1 cellular context compared by ENCODE assay signal in the genomic region with DNA sequence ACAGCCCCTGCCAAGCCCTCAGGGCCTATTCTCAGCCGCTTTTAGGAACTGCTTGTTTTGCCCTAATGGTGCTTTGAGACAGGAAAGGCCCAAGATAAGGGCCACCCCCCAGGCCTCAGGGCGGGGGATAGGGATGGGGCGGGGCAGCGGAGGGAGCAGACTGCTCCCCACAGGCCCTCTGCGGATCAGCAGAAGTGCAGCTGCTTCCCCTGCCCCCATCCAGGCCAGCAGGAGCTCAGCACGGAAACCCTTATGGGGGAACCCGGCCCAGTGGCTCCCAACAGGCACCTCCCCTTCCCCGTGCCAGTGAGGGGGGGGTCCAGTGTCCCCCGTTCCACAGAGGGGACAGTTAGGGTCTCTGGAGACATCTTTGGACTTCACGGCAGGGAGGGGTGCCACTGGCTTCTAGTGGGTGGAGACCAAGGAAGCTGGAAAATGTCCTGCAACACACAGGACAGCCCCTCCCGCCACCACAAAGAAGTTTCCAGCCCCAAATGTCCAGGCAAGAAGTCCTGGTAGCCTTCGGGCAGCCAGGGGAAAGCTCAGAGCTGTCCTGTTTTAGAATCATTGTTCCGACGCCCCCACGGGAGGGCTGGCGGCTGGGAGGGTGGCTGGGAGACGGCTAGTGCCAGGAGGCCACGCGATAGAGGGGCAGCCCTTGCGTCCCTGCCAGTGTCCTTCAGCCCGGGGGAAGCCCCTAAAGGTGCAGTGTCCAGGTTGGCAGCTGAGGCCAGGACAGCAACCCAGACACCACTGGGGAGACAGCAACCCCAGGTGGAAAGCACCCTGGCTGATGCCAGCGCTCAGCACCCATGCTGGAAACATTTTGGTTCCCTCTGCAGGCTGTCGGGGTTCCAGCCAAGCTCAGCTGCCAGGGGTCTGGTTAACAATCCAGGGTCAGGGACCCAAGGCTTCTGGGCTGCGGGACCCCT.
TF ChIP-seq lines count a peak whose summit lies in the region.

No MANE protein-coding gene starts in this region.

TF ChIP-seq in SK-N-SH treated with all-trans-retinoic acid at 6 μM for 48 hours, 23 proteins besides CTCF, POLR2A, EP300 and RAD21 (continued from another document):
- TF ChIP-seq, protein P1, sequence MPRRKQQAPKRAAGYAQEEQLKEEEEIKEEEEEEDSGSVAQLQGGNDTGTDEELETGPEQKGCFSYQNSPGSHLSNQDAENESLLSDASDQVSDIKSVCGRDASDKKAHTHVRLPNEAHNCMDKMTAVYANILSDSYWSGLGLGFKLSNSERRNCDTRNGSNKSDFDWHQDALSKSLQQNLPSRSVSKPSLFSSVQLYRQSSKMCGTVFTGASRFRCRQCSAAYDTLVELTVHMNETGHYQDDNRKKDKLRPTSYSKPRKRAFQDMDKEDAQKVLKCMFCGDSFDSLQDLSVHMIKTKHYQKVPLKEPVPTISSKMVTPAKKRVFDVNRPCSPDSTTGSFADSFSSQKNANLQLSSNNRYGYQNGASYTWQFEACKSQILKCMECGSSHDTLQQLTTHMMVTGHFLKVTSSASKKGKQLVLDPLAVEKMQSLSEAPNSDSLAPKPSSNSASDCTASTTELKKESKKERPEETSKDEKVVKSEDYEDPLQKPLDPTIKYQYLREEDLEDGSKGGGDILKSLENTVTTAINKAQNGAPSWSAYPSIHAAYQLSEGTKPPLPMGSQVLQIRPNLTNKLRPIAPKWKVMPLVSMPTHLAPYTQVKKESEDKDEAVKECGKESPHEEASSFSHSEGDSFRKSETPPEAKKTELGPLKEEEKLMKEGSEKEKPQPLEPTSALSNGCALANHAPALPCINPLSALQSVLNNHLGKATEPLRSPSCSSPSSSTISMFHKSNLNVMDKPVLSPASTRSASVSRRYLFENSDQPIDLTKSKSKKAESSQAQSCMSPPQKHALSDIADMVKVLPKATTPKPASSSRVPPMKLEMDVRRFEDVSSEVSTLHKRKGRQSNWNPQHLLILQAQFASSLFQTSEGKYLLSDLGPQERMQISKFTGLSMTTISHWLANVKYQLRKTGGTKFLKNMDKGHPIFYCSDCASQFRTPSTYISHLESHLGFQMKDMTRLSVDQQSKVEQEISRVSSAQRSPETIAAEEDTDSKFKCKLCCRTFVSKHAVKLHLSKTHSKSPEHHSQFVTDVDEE (CRISPR knock-in tag; IDR thresholded peaks at IDR 0.05), result no peak
- TF ChIP-seq ZFP3 (CRISPR knock-in tag; IDR thresholded peaks at IDR 0.05), result no peak
